Comparison of ENCODE assay signal across 13 cellular contexts in the genomic region with DNA sequence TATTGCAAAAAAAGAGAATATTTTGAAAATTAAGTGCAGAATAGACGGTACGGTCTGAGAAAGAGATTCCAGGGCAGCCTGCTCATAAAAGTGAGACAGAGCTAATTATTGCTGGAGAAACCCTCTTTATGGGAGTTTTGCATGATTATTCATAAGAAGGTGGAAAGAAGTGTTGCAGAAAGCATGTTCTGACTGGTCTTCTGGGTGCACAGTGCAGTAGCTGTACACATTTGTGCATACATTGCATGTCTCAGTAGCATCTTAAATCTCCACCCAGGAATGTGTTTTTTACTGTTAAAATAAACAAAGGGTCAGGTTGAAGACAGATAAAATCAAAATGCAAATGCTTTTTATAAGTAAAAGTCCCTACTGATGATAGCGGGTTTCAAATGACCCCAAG.
A peak's percentile ranks its signal among the peaks of the same experiment; 100 is the strongest.
DNase-seq lines count a peak whose midpoint lies in the region; ATAC-seq and TF ChIP-seq lines count a peak whose summit lies in the region.
"Had no signal": no experiment of that assay in that cellular context is flagged by ENCODE, and none has a peak within 500 bp of the region (broad histone marks: within the 10 kb centered on the region; RNA-seq: fewer than 3 reads in every experiment).

No MANE protein-coding gene starts in this region.

- DNase-seq in EL (peak; percentile 4), NOMO-1 treated with DMSO at 0.1 percent for 48 hours (lab: John Stamatoyannopoulos, UW; ENCODE audit: unreplicated experiment) (no peak), D341Med (ENCODE audit: low spot score) (no peak), NCI-H2081 treated with DMSO at 0.1 percent for 48 hours (lab: John Stamatoyannopoulos, UW) (no peak), GM13977 (ENCODE audit: low spot score) (no peak)
- no peak for DNase-seq in activated CD4-positive, alpha-beta memory T cell treated with anti-CD3 and anti-CD28 coated beads, Interleukin-2, amount 10 ng/mL, durations not matched to agents 7 days and 5 days
- DNase-seq: activated CD4-positive, CD25-positive, alpha-beta regulatory T cell; islet precursor cell; NCI-H1092; NCI-H748 treated with DMSO at 0.1 percent for 48 hours had no signal

- H3K4me3 Mint-ChIP-seq in activated CD4-positive, alpha-beta memory T cell treated with anti-CD3 and anti-CD28 coated beads, Interleukin-2, amount 10 ng/mL, durations not matched to agents 7 days and 5 days, result no peak overlapping the region

- peaks cover 14% of the 10 kb centered on the region for H3K4me1 Mint-ChIP-seq in activated CD4-positive, alpha-beta memory T cell treated with anti-CD3 and anti-CD28 coated beads, Interleukin-2, amount 10 ng/mL, durations not matched to agents 7 days and 5 days

- no peaks in the 10 kb centered on the region for H3K36me3 Mint-ChIP-seq in activated CD4-positive, alpha-beta memory T cell treated with anti-CD3 and anti-CD28 coated beads, Interleukin-2, amount 10 ng/mL, durations not matched to agents 7 days and 5 days (ENCODE audit: low read depth)
- H3K36me3 Mint-ChIP-seq: CD4-positive, alpha-beta memory T cell had no signal

- TF ChIP-seq CTCF in GM13977 (IDR thresholded peaks at IDR 0.05; ENCODE audit: extremely low read depth, insufficient read depth, missing control alignments), result no peak

- ATAC-seq in GM19023 (IDR thresholded peaks at IDR 0.05; ENCODE audit: unreplicated experiment) (peak; percentile 51), HG03045 (IDR thresholded peaks at IDR 0.05; ENCODE audit: unreplicated experiment) (peak; percentile 86)

- CTCF ChIA-PET in activated CD4-positive, alpha-beta memory T cell treated with anti-CD3 and anti-CD28 coated beads, Interleukin-2, amount 10 ng/mL, durations not matched to agents 7 days and 5 days (lab: Charles Lee), result no interaction called here

- H3K27me3 Mint-ChIP-seq in activated CD4-positive, alpha-beta memory T cell treated with anti-CD3 and anti-CD28 coated beads, Interleukin-2, amount 10 ng/mL, durations not matched to agents 7 days and 5 days, result peaks cover 2% of the 10 kb centered on the region
- H3K27me3 Mint-ChIP-seq: CD4-positive, alpha-beta memory T cell had no signal

- peak overlapping the region; percentile 21 for H3K27ac Mint-ChIP-seq in activated CD4-positive, alpha-beta memory T cell treated with anti-CD3 and anti-CD28 coated beads, Interleukin-2, amount 10 ng/mL, durations not matched to agents 7 days and 5 days

- POLR2A ChIA-PET in activated CD4-positive, alpha-beta memory T cell treated with anti-CD3 and anti-CD28 coated beads, Interleukin-2, amount 10 ng/mL, durations not matched to agents 7 days and 5 days (lab: Charles Lee), result no interaction called here

- in situ Hi-C loops in GM13977 (cut with MboI; ENCODE audit: low pct_unique_long_range_greater_than_20kb, low sequenced_read_pairs, unreplicated experiment), result no loop called here

- H3K9me3 Mint-ChIP-seq in activated CD4-positive, alpha-beta memory T cell treated with anti-CD3 and anti-CD28 coated beads, Interleukin-2, amount 10 ng/mL, durations not matched to agents 7 days and 5 days, result no peaks in the 10 kb centered on the region
